15 cellular contexts compared by ENCODE assay signal in the genomic region with DNA sequence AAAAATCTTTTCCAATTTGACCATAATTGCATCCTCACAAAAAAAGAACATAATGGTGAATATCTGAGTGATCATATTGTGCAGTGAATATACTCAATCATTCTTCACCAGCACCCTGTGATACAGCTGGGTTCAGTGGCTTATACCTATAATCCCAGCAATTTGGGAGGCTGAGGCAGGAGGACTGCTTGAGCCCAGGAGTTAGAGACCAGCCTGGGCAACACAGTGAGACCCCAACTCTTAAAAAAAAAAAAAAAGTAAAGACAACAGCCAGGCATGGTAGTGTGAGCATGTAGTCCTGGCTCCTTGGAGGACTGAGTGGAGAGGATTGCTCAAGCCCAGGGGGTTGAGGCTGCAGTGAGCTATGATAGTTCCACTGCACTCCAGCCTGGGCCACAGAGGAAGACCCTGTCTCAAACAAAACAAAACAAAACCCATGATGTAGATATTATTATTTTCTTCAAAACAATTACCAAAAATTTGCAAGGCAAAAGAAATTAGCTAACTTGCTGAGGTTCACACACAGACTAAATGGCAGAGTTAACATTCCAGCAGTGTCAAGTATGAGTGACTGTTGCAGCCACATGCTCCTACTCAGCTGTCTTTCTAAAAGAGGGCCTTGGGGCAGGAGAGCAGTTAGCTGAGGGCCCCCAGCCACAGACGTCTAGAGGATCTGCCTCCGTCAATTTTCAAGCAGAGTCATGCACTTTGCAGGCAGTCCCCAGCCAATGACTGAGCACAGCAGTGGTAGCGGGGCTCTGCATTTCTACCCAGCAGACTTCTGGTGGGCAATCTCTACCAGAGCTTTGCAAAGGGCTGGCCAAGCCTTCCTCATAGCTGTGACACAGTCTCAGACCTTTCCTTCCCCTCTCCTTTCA. TPM values are rescaled to one million over a fixed set of nuclear protein-coding genes. Genes with fewer than 3 reads are reported as not detected.
A peak's percentile ranks its signal among the peaks of the same experiment; 100 is the strongest.
DNase-seq lines count a peak whose midpoint lies in the region; ATAC-seq and TF ChIP-seq lines count a peak whose summit lies in the region.
"Had no signal": no experiment of that assay in that cellular context is flagged by ENCODE, and none has a peak within 500 bp of the region (broad histone marks: within the 10 kb centered on the region; RNA-seq: fewer than 3 reads in every experiment).

No MANE protein-coding gene starts in this region.

- H3K9me3 Mint-ChIP-seq in glutamatergic neuron (ENCODE audit: unreplicated experiment) (peaks cover 5% of the 10 kb centered on the region), natural killer cell (no peaks in the 10 kb centered on the region)
- H3K9me3 Mint-ChIP-seq: activated T-helper 17 cell treated with anti-CD3 and anti-CD28 coated beads, Interleukin-2, amount 50 U/mL, for 72 hours had no signal

- H3K4me3 Mint-ChIP-seq in glutamatergic neuron (ENCODE audit: unreplicated experiment), result peak overlapping the region; percentile 71
- no peak overlapping the region for H3K4me3 Mint-ChIP-seq in natural killer cell
- H3K4me3 Mint-ChIP-seq: activated T-helper 17 cell treated with anti-CD3 and anti-CD28 coated beads, Interleukin-2, amount 50 U/mL, for 72 hours had no signal

- ATAC-seq in natural killer cell (no peak), HG03354 (IDR thresholded peaks at IDR 0.05; ENCODE audit: poor library complexity, severe bottlenecking, unreplicated experiment) (no peak)
- ATAC-seq: activated T-helper 17 cell treated with anti-CD3 and anti-CD28 coated beads, Interleukin-2, amount 50 U/mL, for 72 hours had no signal

- DNase-seq in ELF-1 (ENCODE audit: low read depth, low spot score) (peak; percentile 58), RPMI7951 (ENCODE audit: low read depth) (peak; percentile 36), glutamatergic neuron (peak; percentile 39), natural killer cell (no peak), DMS53 treated with DMSO at 0.1 percent for 48 hours (lab: John Stamatoyannopoulos, UW; ENCODE audit: unreplicated experiment) (no peak), AG08396 (ENCODE audit: low spot score) (no peak), cerebellar nuclear complex (lab: John Stamatoyannopoulos, UW) (no peak)
- DNase-seq: H7; NCI-H1417 treated with DMSO at 0.1 percent for 48 hours; ovary; Peyer's patch; stimulated activated CD4-positive, alpha-beta T cell treated with anti-CD3 and anti-CD28 coated beads, Interleukin-4, amount 100 ng/mL, for 24 hours; testis had no signal

- H3K36me3 Mint-ChIP-seq in glutamatergic neuron (ENCODE audit: unreplicated experiment) (no peaks in the 10 kb centered on the region), natural killer cell (no peaks in the 10 kb centered on the region)

- H3K27ac Mint-ChIP-seq in glutamatergic neuron (ENCODE audit: unreplicated experiment) (peak overlapping the region; percentile 35), natural killer cell (peak overlapping the region; percentile 72 to 74)
- H3K27ac Mint-ChIP-seq: activated T-helper 17 cell treated with anti-CD3 and anti-CD28 coated beads, Interleukin-2, amount 50 U/mL, for 72 hours had no signal

- H3K27me3 Mint-ChIP-seq in glutamatergic neuron (ENCODE audit: unreplicated experiment), result peaks cover 3% of the 10 kb centered on the region
- no peaks in the 10 kb centered on the region for H3K27me3 Mint-ChIP-seq in natural killer cell (ENCODE audit: low read depth in 2 of 2)
- H3K27me3 Mint-ChIP-seq: activated T-helper 17 cell treated with anti-CD3 and anti-CD28 coated beads, Interleukin-2, amount 50 U/mL, for 72 hours had no signal

- intact Hi-C loops in natural killer cell (cut with micrococcal nuclease), result loop anchor here (5.0 kb wide), 1 partner anchor 35 kb away; the partner anchor contains the start of gene ADGRA3

- TF ChIP-seq CTCF in glutamatergic neuron (IDR thresholded peaks at IDR 0.05; ENCODE audit: partially characterized antibody, unreplicated experiment) (no peak), natural killer cell (IDR thresholded peaks at IDR 0.05) (no peak)

- H3K4me1 Mint-ChIP-seq in glutamatergic neuron (ENCODE audit: low read depth, unreplicated experiment), result peaks cover 31% of the 10 kb centered on the region
- peaks cover 59 to 60% of the 10 kb centered on the region in 2 donors for H3K4me1 Mint-ChIP-seq in natural killer cell
- H3K4me1 Mint-ChIP-seq: activated T-helper 17 cell treated with anti-CD3 and anti-CD28 coated beads, Interleukin-2, amount 50 U/mL, for 72 hours had no signal

RNA-seq across cellular contexts. Expression of gene ADGRA3, which starts 33.4 kb away (rescaled TPM):
- 12.4 and 12.9 TPM in 2 replicates for total RNA-seq in RPMI7951 (2014; rRNA removed; shearing (Covaris generic))
- 76.2 TPM for total RNA-seq in glutamatergic neuron (ENCODE audit: unreplicated experiment)
- total RNA-seq in natural killer cell, result 10 to 100 TPM in 1 of 3 donors, 1 to 10 TPM in 2; 5.5 to 15.8 (median 8.2) TPM

Comparison
In these comparisons a context has a peak if more than half of its experiments do, and no peak if none do; other contexts are left out.
1. DNase-seq: peak in ELF-1 (single experiment), RPMI7951 (single experiment) and glutamatergic neuron (single experiment); none in natural killer cell (single experiment), DMS53 treated with DMSO at 0.1 percent for 48 hours (single experiment), AG08396 (single experiment) and cerebellar nuclear complex (0 of 2).